11 cellular contexts compared by ENCODE assay signal in genomic region chr1:37633950-37634553, GRCh38.
DNase-seq lines count a peak whose midpoint lies in the region; ATAC-seq, FAIRE-seq and TF ChIP-seq lines count a peak whose summit lies in the region.
"Had no signal": no experiment of that assay in that cellular context is flagged by ENCODE, and none has a peak within 500 bp of the region (broad histone marks: within the 10 kb centered on the region; RNA-seq: fewer than 3 reads in every experiment).

No MANE protein-coding gene starts in this region.

- peaks cover 46% of the 10 kb centered on the region for H3K27me3 ChIP-seq in effector memory CD4-positive, alpha-beta T cell (replicated peaks; ENCODE audit: control insufficient read depth, insufficient read depth, low read length, poor library complexity, severe bottlenecking)

- no peak for TF ChIP-seq POLR2A in NB4 (IDR thresholded peaks at IDR 0.05; ENCODE audit: extremely low read depth, insufficient read length)

- DNase-seq in D721Med (ENCODE audit: insufficient read length, low spot score) (peak; percentile 51), NB4 (ENCODE audit: low read depth) (peak; percentile 33), retina (peak; percentile 37), dedifferentiated amniotic fluid mesenchymal stem cell (ENCODE audit: extremely low spot score) (no peak), NCI-H2171 (lab: John Stamatoyannopoulos, UW) (no peak)
- no peak for DNase-seq in effector memory CD4-positive, alpha-beta T cell
- DNase-seq: activated CD4-positive, CD25-positive, alpha-beta regulatory T cell; NCI-H2107 had no signal

- no peak for ATAC-seq in GM21717 (IDR thresholded peaks at IDR 0.05; ENCODE audit: unreplicated experiment)

- no peak overlapping the region for H3K27ac ChIP-seq in effector memory CD4-positive, alpha-beta T cell (ENCODE audit: insufficient read depth, low read length, poor library complexity, severe bottlenecking)

- H3K9me3 ChIP-seq in effector memory CD4-positive, alpha-beta T cell (ENCODE audit: control insufficient read depth, low read length): no peaks in the 10 kb centered on the region

- FAIRE-seq in D721Med (lab: Jason Lieb, UNC): no peak
- FAIRE-seq: colon had no signal

- H3K4me3 ChIP-seq in NB4 (ENCODE audit: low read depth, low read length): no peak overlapping the region
- peak overlapping the region; percentile 20 for H3K4me3 ChIP-seq in iPS-11a (ENCODE audit: low read depth, low read length)
- H3K4me3 ChIP-seq in effector memory CD4-positive, alpha-beta T cell (ENCODE audit: insufficient read depth, low read depth, low read length, poor library complexity, severe bottlenecking): no peak overlapping the region

- TF ChIP-seq CTCF in D721Med (IDR thresholded peaks at IDR 0.05; ENCODE audit: insufficient read depth, missing control alignments): no peak
- TF ChIP-seq CTCF in NB4 (IDR thresholded peaks at IDR 0.05; ENCODE audit: low read depth, low read length): no peak

- no peaks in the 10 kb centered on the region for H3K36me3 ChIP-seq in effector memory CD4-positive, alpha-beta T cell (ENCODE audit: control insufficient read depth, insufficient read depth, low read length)

- H3K4me1 ChIP-seq in effector memory CD4-positive, alpha-beta T cell (ENCODE audit: control insufficient read depth, insufficient read depth, low read length, poor library complexity, severe bottlenecking): peaks cover 14% of the 10 kb centered on the region

Comparison
In these comparisons a context has a peak if more than half of its experiments do, and no peak if none do; other contexts are left out.
1. DNase-seq: peak in D721Med (single experiment), NB4 (single experiment) and retina (single experiment); none in dedifferentiated amniotic fluid mesenchymal stem cell (single experiment), NCI-H2171 (single experiment) and effector memory CD4-positive, alpha-beta T cell (0 of 3).